ENCODE assay signal across 22 cellular contexts in the genomic region with DNA sequence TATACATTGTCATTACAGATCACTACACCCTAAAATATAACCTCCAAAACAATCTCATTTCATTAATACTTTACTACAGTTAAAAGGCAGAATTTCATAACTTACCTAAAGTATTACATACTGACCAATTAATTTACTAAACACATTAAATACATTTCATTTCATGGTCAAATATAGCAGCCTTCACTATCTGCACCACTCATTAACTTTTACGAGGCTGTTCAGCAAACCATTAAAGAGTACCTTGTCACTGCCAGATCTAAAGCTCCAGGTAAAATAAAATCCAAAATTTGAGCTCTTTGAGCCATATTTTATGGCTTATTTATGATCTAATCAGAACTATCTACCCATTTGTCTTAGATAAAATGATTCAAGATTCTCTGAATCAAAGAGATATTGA.
"Had no signal": no experiment of that assay in that cellular context is flagged by ENCODE, and none has a peak within 500 bp of the region (broad histone marks: within the 10 kb centered on the region; RNA-seq: fewer than 3 reads in every experiment).

No MANE protein-coding gene starts in this region.

- H3K36me3 ChIP-seq: prostate gland had no signal

- H3K27me3 ChIP-seq: cardiac muscle cell, heart right ventricle, tibial artery had no signal

- H3K4me3 ChIP-seq: cardiac muscle cell, heart right ventricle, lower lobe of right lung, prostate gland, tibial artery had no signal

- H3K9me3 ChIP-seq: heart right ventricle, lower lobe of right lung, prostate gland, tibial artery had no signal

- ATAC-seq: activated CD4-positive, alpha-beta T cell treated with anti-CD3 and anti-CD28 coated beads for 36 hours; heart right ventricle; left lobe of liver; lower lobe of right lung; naive thymus-derived CD8-positive, alpha-beta T cell; stimulated activated naive CD8-positive, alpha-beta T cell treated with anti-CD3 and anti-CD28 coated beads, Interleukin-15, Interleukin-2, amounts not matched to agents 100 U/mL and 50 U/mL, for 24 hours had no signal

- H3K4me3 Mint-ChIP-seq: activated B cell treated with CpG ODN at 0.5 μM for 24 hours; activated CD4-positive, alpha-beta T cell treated with anti-CD3 and anti-CD28 coated beads for 36 hours; activated naive CD4-positive, alpha-beta T cell treated with anti-CD3 and anti-CD28 coated beads for 36 hours; naive thymus-derived CD8-positive, alpha-beta T cell had no signal

- H3K4me1 Mint-ChIP-seq: activated B cell treated with CpG ODN at 0.5 μM for 24 hours had no signal

- H3K27ac Mint-ChIP-seq: activated CD4-positive, alpha-beta T cell treated with anti-CD3 and anti-CD28 coated beads for 36 hours had no signal

- H3K27me3 Mint-ChIP-seq: activated B cell treated with CpG ODN at 0.5 μM for 24 hours; activated CD4-positive, alpha-beta T cell treated with anti-CD3 and anti-CD28 coated beads for 36 hours; naive thymus-derived CD8-positive, alpha-beta T cell had no signal

- DNase-seq: activated B cell treated with CpG ODN at 0.5 μM for 24 hours; activated CD4-positive, alpha-beta T cell treated with anti-CD3 and anti-CD28 coated beads for 36 hours; activated CD4-positive, alpha-beta T cell treated with anti-CD3 and anti-CD28 coated beads, Interleukin-2, amount 50 U/mL, for 4 hours; activated CD8-positive, alpha-beta memory T cell treated with anti-CD3 and anti-CD28 coated beads for 24 hours; activated CD8-positive, alpha-beta memory T cell treated with anti-CD3 and anti-CD28 coated beads, Interleukin-2, amount 50 U/mL, for 48 hours; activated effector memory CD4-positive, alpha-beta T cell treated with Interleukin-2 at 50 U/mL for 16 hours; activated naive CD4-positive, alpha-beta T cell treated with anti-CD3 and anti-CD28 coated beads for 36 hours; activated T-cell treated with anti-CD3 and anti-CD28 coated beads, Interleukin-2, amount 50 U/mL, for 48 hours; foreskin fibroblast; heart right ventricle; lower lobe of right lung; naive thymus-derived CD8-positive, alpha-beta T cell; stimulated activated CD4-positive, alpha-beta T cell treated with anti-CD3 and anti-CD28 coated beads, Interleukin-4, amount 100 ng/mL, for 4 hours; stimulated activated naive CD8-positive, alpha-beta T cell treated with anti-CD3 and anti-CD28 coated beads, Interleukin-15, Interleukin-2, amounts not matched to agents 100 U/mL and 50 U/mL, for 24 hours; substantia nigra; T-helper 1 cell; T-helper 9 cell; tibial artery had no signal

- H3K27ac ChIP-seq: cardiac muscle cell, heart right ventricle, lower lobe of right lung, prostate gland, tibial artery had no signal

- H3K4me1 ChIP-seq: heart right ventricle, lower lobe of right lung, prostate gland, tibial artery had no signal

- FAIRE-seq: keratinocyte had no signal

- H3K9me3 Mint-ChIP-seq: activated B cell treated with CpG ODN at 0.5 μM for 24 hours; activated naive CD4-positive, alpha-beta T cell treated with anti-CD3 and anti-CD28 coated beads for 36 hours; naive thymus-derived CD8-positive, alpha-beta T cell had no signal
